Comparison of ENCODE assay signal across 1 cellular context in the genomic region with DNA sequence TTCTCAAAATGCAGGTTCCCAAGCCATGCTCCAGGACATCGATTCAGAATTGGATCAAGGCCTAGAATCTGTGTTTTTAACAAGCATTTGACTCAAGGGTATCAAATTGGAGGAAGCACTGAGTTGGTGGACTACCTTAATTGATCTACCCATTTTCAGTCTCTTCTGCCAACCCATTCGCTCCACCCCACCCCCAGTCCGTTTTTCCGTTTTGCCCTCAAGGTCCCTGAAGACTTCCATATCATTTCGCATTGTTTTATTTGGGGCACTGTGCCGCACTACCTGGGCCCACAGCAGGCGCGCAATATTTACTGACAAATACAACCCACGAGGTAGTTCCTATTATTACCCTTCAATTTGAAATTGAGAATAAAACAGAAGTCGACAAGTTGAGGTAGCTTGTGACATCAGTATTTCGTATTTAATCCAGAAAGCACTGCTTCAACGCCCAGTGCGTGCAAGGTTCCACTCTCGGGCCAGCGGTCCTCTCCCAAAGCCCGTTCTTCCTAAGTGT.
TF ChIP-seq lines count a peak whose summit lies in the region.

No MANE protein-coding gene starts in this region.

TF ChIP-seq in K562, 482 proteins besides CTCF, POLR2A, EP300 and RAD21 (continued from another document and continues in another):
- no peak for TF ChIP-seq ZNF263 (CRISPR knock-in tag; IDR thresholded peaks at IDR 0.05; ENCODE audit: borderline replicate concordance)
- TF ChIP-seq KAT7 (CRISPR knock-in tag; IDR thresholded peaks at IDR 0.05; ENCODE audit: borderline replicate concordance), result 0 out of 2 replicates have a peak, but pooled peaks have one; percentile 95
- peak; percentile 23; the same call in 1 of the 2 replicates for TF ChIP-seq DMBX1 (CRISPR knock-in tag; IDR thresholded peaks at IDR 0.05; ENCODE audit: borderline replicate concordance)
- no peak for TF ChIP-seq SIN3A (IDR thresholded peaks at IDR 0.05; ENCODE audit: borderline replicate concordance in 2 of 2, control insufficient read depth in 1 of 2, low read depth in 2 of 2, low read length in 2 of 2)
- peak in 1 of 2 experiments; percentile 38; a peak in 1 of 4 replicates for TF ChIP-seq NONO (IDR thresholded peaks at IDR 0.05; ENCODE audit: low read depth in 2 of 2, low read length in 1 of 2)
- no peak for TF ChIP-seq NCOA6 (IDR thresholded peaks at IDR 0.05)
- TF ChIP-seq ATF7 (IDR thresholded peaks at IDR 0.05), result no peak
- TF ChIP-seq TCFL5 (CRISPR knock-in tag; conservative IDR thresholded peaks at IDR 0.05), result no peak
- 0 out of 2 replicates have a peak, but pooled peaks have one; percentile 59 for TF ChIP-seq TAF7 (tag; IDR thresholded peaks at IDR 0.05)
- no peak for TF ChIP-seq FOXK1 (CRISPR knock-in tag; IDR thresholded peaks at IDR 0.05; ENCODE audit: borderline replicate concordance)
- no peak for TF ChIP-seq SREBF2 (CRISPR knock-in tag; IDR thresholded peaks at IDR 0.05)
- no peak for TF ChIP-seq E2F4 (CRISPR knock-in tag; IDR thresholded peaks at IDR 0.05; ENCODE audit: low read depth)
- TF ChIP-seq HDAC3 (IDR thresholded peaks at IDR 0.05; ENCODE audit: borderline replicate concordance, partially characterized antibody), result no peak
- TF ChIP-seq NEUROD1 (IDR thresholded peaks at IDR 0.05; ENCODE audit: borderline replicate concordance, low read depth, low read length, partially characterized antibody), result no peak
- no peak for TF ChIP-seq GTF2F1 (IDR thresholded peaks at IDR 0.05; ENCODE audit: low read depth, low read length)
- TF ChIP-seq MEF2A (IDR thresholded peaks at IDR 0.05; ENCODE audit: control insufficient read depth, low read depth, low read length), result no peak
- TF ChIP-seq CCAR2 (IDR thresholded peaks at IDR 0.05; ENCODE audit: low read depth, low read length), result no peak
- TF ChIP-seq ID3 (CRISPR knock-in tag; IDR thresholded peaks at IDR 0.05), result no peak
- no peak; the same call in 1 of the 2 replicates for TF ChIP-seq ID3 (tag; IDR thresholded peaks at IDR 0.05)
- TF ChIP-seq NBN (IDR thresholded peaks at IDR 0.05; ENCODE audit: low read depth), result 0 out of 2 replicates have a peak, but pooled peaks have one; percentile 28
- TF ChIP-seq CCNT2 (IDR thresholded peaks at IDR 0.05; ENCODE audit: borderline replicate concordance, extremely low read depth, insufficient read length, low read depth, low read length), result no peak
- peak; percentile 84; the same call in 1 of the 2 replicates for TF ChIP-seq NR1H2 (CRISPR knock-in tag; IDR thresholded peaks at IDR 0.05)
- no peak for TF ChIP-seq TCF7 (IDR thresholded peaks at IDR 0.05; ENCODE audit: borderline replicate concordance)
- TF ChIP-seq AFF4 (CRISPR knock-in tag; IDR thresholded peaks at IDR 0.05), result peak; percentile 76; the same call in 1 of the 2 replicates
- TF ChIP-seq ZNF134 (CRISPR knock-in tag; conservative IDR thresholded peaks at IDR 0.05), result no peak
- TF ChIP-seq, protein P1, sequence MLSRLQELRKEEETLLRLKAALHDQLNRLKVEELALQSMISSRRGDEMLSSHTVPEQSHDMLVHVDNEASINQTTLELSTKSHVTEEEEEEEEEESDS (CRISPR knock-in tag; IDR thresholded peaks at IDR 0.05), result no peak
- no peak for TF ChIP-seq ZNF551 (CRISPR knock-in tag; IDR thresholded peaks at IDR 0.05)
- TF ChIP-seq SAFB2 (IDR thresholded peaks at IDR 0.05; ENCODE audit: borderline replicate concordance, low read depth, low read length, severe bottlenecking), result no peak
- TF ChIP-seq, protein P2, sequence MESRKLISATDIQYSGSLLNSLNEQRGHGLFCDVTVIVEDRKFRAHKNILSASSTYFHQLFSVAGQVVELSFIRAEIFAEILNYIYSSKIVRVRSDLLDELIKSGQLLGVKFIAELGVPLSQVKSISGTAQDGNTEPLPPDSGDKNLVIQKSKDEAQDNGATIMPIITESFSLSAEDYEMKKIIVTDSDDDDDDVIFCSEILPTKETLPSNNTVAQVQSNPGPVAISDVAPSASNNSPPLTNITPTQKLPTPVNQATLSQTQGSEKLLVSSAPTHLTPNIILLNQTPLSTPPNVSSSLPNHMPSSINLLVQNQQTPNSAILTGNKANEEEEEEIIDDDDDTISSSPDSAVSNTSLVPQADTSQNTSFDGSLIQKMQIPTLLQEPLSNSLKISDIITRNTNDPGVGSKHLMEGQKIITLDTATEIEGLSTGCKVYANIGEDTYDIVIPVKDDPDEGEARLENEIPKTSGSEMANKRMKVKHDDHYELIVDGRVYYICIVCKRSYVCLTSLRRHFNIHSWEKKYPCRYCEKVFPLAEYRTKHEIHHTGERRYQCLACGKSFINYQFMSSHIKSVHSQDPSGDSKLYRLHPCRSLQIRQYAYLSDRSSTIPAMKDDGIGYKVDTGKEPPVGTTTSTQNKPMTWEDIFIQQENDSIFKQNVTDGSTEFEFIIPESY (CRISPR knock-in tag; IDR thresholded peaks at IDR 0.05), result no peak
- TF ChIP-seq, protein P3, sequence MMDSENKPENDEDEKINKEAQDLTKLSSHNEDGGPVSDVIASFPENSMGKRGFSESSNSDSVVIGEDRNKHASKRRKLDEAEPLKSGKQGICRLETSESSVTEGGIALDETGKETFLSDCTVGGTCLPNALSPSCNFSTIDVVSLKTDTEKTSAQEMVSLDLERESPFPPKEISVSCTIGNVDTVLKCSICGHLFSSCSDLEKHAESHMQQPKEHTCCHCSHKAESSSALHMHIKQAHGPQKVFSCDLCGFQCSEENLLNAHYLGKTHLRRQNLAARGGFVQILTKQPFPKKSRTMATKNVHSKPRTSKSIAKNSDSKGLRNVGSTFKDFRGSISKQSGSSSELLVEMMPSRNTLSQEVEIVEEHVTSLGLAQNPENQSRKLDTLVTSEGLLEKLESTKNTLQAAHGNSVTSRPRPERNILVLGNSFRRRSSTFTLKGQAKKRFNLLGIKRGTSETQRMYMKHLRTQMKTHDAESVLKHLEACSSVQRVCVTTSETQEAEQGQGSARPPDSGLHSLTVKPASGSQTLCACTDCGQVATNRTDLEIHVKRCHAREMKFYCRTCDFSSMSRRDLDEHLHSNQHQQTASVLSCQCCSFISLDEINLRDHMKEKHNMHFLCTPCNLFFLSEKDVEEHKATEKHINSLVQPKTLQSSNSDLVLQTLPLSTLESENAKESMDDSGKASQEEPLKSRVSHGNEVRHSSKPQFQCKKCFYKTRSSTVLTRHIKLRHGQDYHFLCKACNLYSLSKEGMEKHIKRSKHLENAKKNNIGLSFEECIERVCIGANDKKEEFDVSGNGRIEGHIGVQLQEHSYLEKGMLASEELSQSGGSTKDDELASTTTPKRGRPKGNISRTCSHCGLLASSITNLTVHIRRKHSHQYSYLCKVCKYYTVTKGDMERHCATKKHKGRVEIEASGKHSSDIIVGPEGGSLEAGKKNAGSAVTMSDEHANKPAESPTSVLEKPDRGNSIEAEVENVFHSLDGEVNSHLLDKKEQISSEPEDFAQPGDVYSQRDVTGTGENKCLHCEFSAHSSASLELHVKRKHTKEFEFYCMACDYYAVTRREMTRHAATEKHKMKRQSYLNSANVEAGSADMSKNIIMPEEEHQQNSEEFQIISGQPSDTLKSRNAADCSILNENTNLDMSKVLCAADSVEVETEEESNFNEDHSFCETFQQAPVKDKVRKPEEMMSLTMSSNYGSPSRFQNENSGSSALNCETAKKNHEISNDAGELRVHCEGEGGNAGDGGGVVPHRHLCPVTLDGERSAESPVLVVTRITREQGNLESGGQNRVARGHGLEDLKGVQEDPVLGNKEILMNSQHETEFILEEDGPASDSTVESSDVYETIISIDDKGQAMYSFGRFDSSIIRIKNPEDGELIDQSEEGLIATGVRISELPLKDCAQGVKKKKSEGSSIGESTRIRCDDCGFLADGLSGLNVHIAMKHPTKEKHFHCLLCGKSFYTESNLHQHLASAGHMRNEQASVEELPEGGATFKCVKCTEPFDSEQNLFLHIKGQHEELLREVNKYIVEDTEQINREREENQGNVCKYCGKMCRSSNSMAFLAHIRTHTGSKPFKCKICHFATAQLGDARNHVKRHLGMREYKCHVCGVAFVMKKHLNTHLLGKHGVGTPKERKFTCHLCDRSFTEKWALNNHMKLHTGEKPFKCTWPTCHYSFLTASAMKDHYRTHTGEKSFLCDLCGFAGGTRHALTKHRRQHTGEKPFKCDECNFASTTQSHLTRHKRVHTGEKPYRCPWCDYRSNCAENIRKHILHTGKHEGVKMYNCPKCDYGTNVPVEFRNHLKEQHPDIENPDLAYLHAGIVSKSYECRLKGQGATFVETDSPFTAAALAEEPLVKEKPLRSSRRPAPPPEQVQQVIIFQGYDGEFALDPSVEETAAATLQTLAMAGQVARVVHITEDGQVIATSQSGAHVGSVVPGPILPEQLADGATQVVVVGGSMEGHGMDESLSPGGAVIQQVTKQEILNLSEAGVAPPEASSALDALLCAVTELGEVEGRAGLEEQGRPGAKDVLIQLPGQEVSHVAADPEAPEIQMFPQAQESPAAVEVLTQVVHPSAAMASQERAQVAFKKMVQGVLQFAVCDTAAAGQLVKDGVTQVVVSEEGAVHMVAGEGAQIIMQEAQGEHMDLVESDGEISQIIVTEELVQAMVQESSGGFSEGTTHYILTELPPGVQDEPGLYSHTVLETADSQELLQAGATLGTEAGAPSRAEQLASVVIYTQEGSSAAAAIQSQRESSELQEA (IDR thresholded peaks at IDR 0.05; ENCODE audit: low read depth), result no peak
- TF ChIP-seq HES1 (IDR thresholded peaks at IDR 0.05; ENCODE audit: low read depth), result 0 out of 2 replicates have a peak, but pooled peaks have one; percentile 25
- TF ChIP-seq NCOA4 (IDR thresholded peaks at IDR 0.05; ENCODE audit: partially characterized antibody), result no peak
- TF ChIP-seq ZNF778 (CRISPR knock-in tag; IDR thresholded peaks at IDR 0.05), result no peak
- TF ChIP-seq STAT5B (CRISPR knock-in tag; IDR thresholded peaks at IDR 0.05), result no peak
- TF ChIP-seq, protein P4, sequence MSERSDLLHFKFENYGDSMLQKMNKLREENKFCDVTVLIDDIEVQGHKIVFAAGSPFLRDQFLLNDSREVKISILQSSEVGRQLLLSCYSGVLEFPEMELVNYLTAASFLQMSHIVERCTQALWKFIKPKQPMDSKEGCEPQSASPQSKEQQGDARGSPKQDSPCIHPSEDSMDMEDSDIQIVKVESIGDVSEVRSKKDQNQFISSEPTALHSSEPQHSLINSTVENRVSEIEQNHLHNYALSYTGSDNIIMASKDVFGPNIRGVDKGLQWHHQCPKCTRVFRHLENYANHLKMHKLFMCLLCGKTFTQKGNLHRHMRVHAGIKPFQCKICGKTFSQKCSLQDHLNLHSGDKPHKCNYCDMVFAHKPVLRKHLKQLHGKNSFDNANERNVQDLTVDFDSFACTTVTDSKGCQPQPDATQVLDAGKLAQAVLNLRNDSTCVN (CRISPR knock-in tag; IDR thresholded peaks at IDR 0.05), result no peak
